Comparison of ENCODE assay signal across 12 cellular contexts in genomic region chr12:66964629-66965028, GRCh38.
DNase-seq lines count a peak whose midpoint lies in the region; ATAC-seq, FAIRE-seq and TF ChIP-seq lines count a peak whose summit lies in the region.
"Had no signal": no experiment of that assay in that cellular context is flagged by ENCODE, and none has a peak within 500 bp of the region (broad histone marks: within the 10 kb centered on the region; RNA-seq: fewer than 3 reads in every experiment).

No MANE protein-coding gene starts in this region.

- peak; percentile 52 for DNase-seq in stimulated activated CD4-positive, alpha-beta T cell treated with anti-CD3 and anti-CD28 coated beads, Interleukin-15, amount 100 ng/mL, for 24 hours
- no peak for DNase-seq in stimulated activated CD4-positive, alpha-beta T cell treated with anti-CD3 and anti-CD28 coated beads, Interleukin-12 subunit alpha, Interleukin-12 subunit beta, amount 100 ng/mL, for 4 hours
- DNase-seq in activated T-cell treated with anti-CD3 and anti-CD28 coated beads for 48 hours (ENCODE audit: low read depth) = peak; percentile 21
- peak; percentile 67 to 82 (median 78) for DNase-seq in immature natural killer cell
- no peak for DNase-seq in GM12892 (ENCODE audit: insufficient read length)
- no peak for DNase-seq in islet precursor cell
- DNase-seq: AML-193, erythroblast, Karpas-422, lower lobe of right lung had no signal

- peaks cover 33 to 40% of the 10 kb centered on the region in 2 donors for H3K4me1 Mint-ChIP-seq in immature natural killer cell

- peak overlapping the region; percentile 48 to 71 (median 54) for H3K4me3 Mint-ChIP-seq in immature natural killer cell

- no peak for FAIRE-seq in GM12892 (lab: Jason Lieb, UNC)

- H3K27me3 Mint-ChIP-seq in immature natural killer cell (ENCODE audit: low read depth in 3 of 3) = peaks cover 2 to 9% (median 2%) of the 10 kb centered on the region in 3 donors

- TF ChIP-seq POLR2A in GM12892 (IDR thresholded peaks at IDR 0.05; ENCODE audit: low read depth, low read length) = no peak

- ATAC-seq in HG03469 (IDR thresholded peaks at IDR 0.05; ENCODE audit: unreplicated experiment) (no peak), GM18861 (IDR thresholded peaks at IDR 0.05; ENCODE audit: unreplicated experiment) (no peak)
- ATAC-seq: lower lobe of right lung had no signal

- H3K36me3 Mint-ChIP-seq in immature natural killer cell = no peaks in the 10 kb centered on the region

- peaks cover 0 to 2% (median 0%) of the 10 kb centered on the region in 6 donors for H3K9me3 Mint-ChIP-seq in immature natural killer cell

- peak overlapping the region; percentile 63 to 94 (median 88) for H3K27ac Mint-ChIP-seq in immature natural killer cell

Comparison
In these comparisons a context has a peak if more than half of its experiments do, and no peak if none do; other contexts are left out.
1. DNase-seq: peak in stimulated activated CD4-positive, alpha-beta T cell treated with anti-CD3 and anti-CD28 coated beads, Interleukin-15, amount 100 ng/mL, for 24 hours (single experiment), activated T-cell treated with anti-CD3 and anti-CD28 coated beads for 48 hours (single experiment) and immature natural killer cell (3 of 3); none in stimulated activated CD4-positive, alpha-beta T cell treated with anti-CD3 and anti-CD28 coated beads, Interleukin-12 subunit alpha, Interleukin-12 subunit beta, amount 100 ng/mL, for 4 hours (single experiment), GM12892 (single experiment) and islet precursor cell (single experiment).